In the genomic region with DNA sequence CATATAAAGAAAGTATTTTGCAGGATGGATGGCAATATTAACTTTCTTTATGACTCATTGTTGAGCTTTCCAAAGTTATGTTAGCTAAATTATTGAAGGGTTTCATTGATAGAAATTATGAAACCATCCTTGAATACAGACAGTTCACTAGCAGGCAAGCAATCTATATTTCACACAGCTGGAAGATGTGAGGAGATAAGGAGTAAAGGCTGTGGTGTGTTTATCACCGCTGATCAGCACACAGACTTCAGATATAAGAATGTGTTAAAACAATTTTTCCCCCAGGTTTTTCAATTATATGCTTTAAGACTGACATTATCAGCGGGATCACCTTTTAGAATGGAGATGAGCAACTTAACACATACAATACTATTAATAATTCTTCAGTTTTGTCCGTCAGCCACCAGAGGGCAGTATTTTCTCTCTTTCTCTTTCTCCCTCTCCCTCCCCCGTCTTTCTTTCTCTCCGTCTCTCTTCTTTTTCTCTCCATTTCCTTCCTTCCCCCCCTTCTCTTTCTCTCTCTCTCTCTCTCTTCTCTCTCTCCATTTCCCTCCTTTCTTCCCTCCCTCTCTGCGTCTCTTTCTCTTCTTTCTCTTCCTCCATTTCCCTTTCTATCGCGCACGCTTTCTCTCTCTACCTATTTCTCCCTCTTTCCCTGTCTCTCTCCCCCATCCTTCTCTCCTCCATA, we compare ENCODE assay signal across 8 cellular contexts.
DNase-seq lines count a peak whose midpoint lies in the region; ATAC-seq, FAIRE-seq and TF ChIP-seq lines count a peak whose summit lies in the region.

No MANE protein-coding gene starts in this region.

- peak; percentile 74 to 84 (median 81) for TF ChIP-seq CTCF in gastroesophageal sphincter (IDR thresholded peaks at IDR 0.05)
- TF ChIP-seq CTCF in neutrophil (IDR thresholded peaks at IDR 0.05) = peak; percentile 21

- H3K36me3 ChIP-seq in gastroesophageal sphincter = no peaks in the 10 kb centered on the region
- H3K36me3 ChIP-seq in neutrophil = no peaks in the 10 kb centered on the region

- no peaks in the 10 kb centered on the region for H3K9me3 Mint-ChIP-seq in activated T-helper 17 cell treated with anti-CD3 and anti-CD28 coated beads, Interleukin-2, amount 50 U/mL, for 72 hours

- peak overlapping the region; percentile 42 to 52 for H3K4me3 ChIP-seq in gastroesophageal sphincter
- H3K4me3 ChIP-seq in neutrophil (ENCODE audit: low read depth in 1 of 2, low read length in 1 of 2) = no peak overlapping the region

- FAIRE-seq in GM19239 (lab: Jason Lieb, UNC) = no peak

- DNase-seq in DMS153 treated with DMSO at 0.1 percent for 48 hours (lab: John Stamatoyannopoulos, UW; ENCODE audit: unreplicated experiment) (peak; percentile 31), DMS153 (lab: John Stamatoyannopoulos, UW) (no peak), NCI-H460 (ENCODE audit: extremely low read depth, low read depth) (peak; percentile 61), GM19239 (ENCODE audit: insufficient read length, low spot score) (no peak)

- WGBS in gastroesophageal sphincter (ENCODE audit: low coverage in 1 of 2), 2 donors = 6 to 9% methylated on average over 9 of the region's 9 CpGs

- peak overlapping the region; percentile 61 for H3K4me3 Mint-ChIP-seq in activated T-helper 17 cell treated with anti-CD3 and anti-CD28 coated beads, Interleukin-2, amount 50 U/mL, for 72 hours

- no peak for TF ChIP-seq POLR2A in gastroesophageal sphincter (IDR thresholded peaks at IDR 0.05)

- TF ChIP-seq EP300 in gastroesophageal sphincter (IDR thresholded peaks at IDR 0.05) = no peak

- peaks cover 11% of the 10 kb centered on the region for H3K27me3 Mint-ChIP-seq in activated T-helper 17 cell treated with anti-CD3 and anti-CD28 coated beads, Interleukin-2, amount 50 U/mL, for 72 hours

- H3K27me3 ChIP-seq in gastroesophageal sphincter (no peaks in the 10 kb centered on the region), neutrophil (peaks cover 41% of the 10 kb centered on the region)

- ATAC-seq in HG02973 (IDR thresholded peaks at IDR 0.05; ENCODE audit: unreplicated experiment) (peak; percentile 63), gastroesophageal sphincter (peak; percentile 63)
- no peak for ATAC-seq in activated T-helper 17 cell treated with anti-CD3 and anti-CD28 coated beads, Interleukin-2, amount 50 U/mL, for 72 hours (replicated peaks)

- H3K9me3 ChIP-seq in gastroesophageal sphincter = no peaks in the 10 kb centered on the region
- no peaks in the 10 kb centered on the region for H3K9me3 ChIP-seq in neutrophil

- H3K4me1 Mint-ChIP-seq in activated T-helper 17 cell treated with anti-CD3 and anti-CD28 coated beads, Interleukin-2, amount 50 U/mL, for 72 hours = no peaks in the 10 kb centered on the region

- peaks cover 0 to 15% (median 0%) of the 10 kb centered on the region in 3 donors for H3K4me1 ChIP-seq in gastroesophageal sphincter
- H3K4me1 ChIP-seq in neutrophil (ENCODE audit: control insufficient read depth in 1 of 2, insufficient read depth in 1 of 2, low read depth in 1 of 2, low read length in 1 of 2) = peaks cover 0 to 3% of the 10 kb centered on the region in 2 experiments

- H3K27ac Mint-ChIP-seq in activated T-helper 17 cell treated with anti-CD3 and anti-CD28 coated beads, Interleukin-2, amount 50 U/mL, for 72 hours = no peak overlapping the region

- H3K27ac ChIP-seq in gastroesophageal sphincter = no peak overlapping the region
- no peak overlapping the region for H3K27ac ChIP-seq in neutrophil

- no peaks in the 10 kb centered on the region for H3K36me3 Mint-ChIP-seq in activated T-helper 17 cell treated with anti-CD3 and anti-CD28 coated beads, Interleukin-2, amount 50 U/mL, for 72 hours (ENCODE audit: low read depth)

Comparison
In these comparisons a context has a peak if more than half of its experiments do, and no peak if none do; other contexts are left out.
1. DNase-seq: peak in DMS153 treated with DMSO at 0.1 percent for 48 hours (single experiment) and NCI-H460 (single experiment); none in DMS153 (single experiment) and GM19239 (single experiment).
2. H3K4me3 ChIP-seq: peak in gastroesophageal sphincter (2 of 2); none in neutrophil (0 of 2).